Comparison of ENCODE assay signal across 28 cellular contexts in the genomic region with DNA sequence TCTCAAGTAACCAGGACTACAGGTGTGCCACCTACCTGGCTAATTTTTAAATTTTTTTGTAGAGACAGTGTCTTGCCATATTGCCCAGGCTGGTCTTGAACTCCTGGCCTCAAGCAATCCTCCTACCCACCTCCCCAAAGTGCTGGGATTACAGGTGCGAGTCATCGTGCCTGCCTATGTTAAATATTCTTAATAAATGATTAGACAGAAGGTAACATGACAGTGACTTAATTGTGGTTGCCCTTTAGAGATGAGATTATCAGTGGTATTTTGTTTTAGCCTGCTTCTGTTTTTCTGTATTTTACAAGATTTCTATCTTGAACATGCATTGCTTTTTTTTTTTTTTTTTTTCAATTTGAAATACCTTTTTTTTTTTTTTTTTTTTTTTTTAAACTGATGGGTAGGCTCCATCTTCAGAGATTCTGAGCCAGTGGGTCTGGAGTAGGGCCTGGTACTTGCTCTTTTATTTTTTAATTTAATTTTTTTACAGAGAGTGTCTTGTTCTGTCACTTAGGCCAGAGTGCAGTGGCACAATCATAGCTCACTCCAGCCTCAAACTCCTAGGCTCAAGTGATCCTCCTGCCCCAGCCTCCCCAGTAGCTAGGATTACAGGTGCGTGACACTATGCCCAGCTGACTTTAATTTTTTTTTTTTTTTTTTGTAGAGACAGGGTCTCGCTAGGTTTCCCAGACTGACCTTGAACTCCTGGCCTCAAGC.
DNase-seq lines count a peak whose midpoint lies in the region; ATAC-seq, FAIRE-seq and TF ChIP-seq lines count a peak whose summit lies in the region.
"Had no signal": no experiment of that assay in that cellular context is flagged by ENCODE, and none has a peak within 500 bp of the region (broad histone marks: within the 10 kb centered on the region; RNA-seq: fewer than 3 reads in every experiment).

No MANE protein-coding gene starts in this region.

- no peaks in the 10 kb centered on the region for H3K9me1 ChIP-seq in keratinocyte (ENCODE audit: control insufficient read depth, extremely low read depth, insufficient read depth, low read length)

- CTCF ChIA-PET in activated CD4-positive, alpha-beta memory T cell treated with anti-CD3 and anti-CD28 coated beads, Interleukin-2, amount 10 ng/mL, durations not matched to agents 7 days and 5 days (lab: Charles Lee): interaction anchor here (0.7 to 1.6 kb wide), 3 partner anchors 10 to 59 kb away, joined by 3 to 7 read pairs (median 3); no protein-coding TSS in a partner anchor
- CTCF ChIA-PET in PC-3 (lab: Charles Lee): interaction anchor here (0.8 kb wide), 1 partner anchor 157 kb away, joined by 3 read pairs; no protein-coding TSS in a partner anchor

- no peaks in the 10 kb centered on the region for H3K27me3 ChIP-seq in keratinocyte (ENCODE audit: control insufficient read depth, extremely low read depth, insufficient read depth, low read length)
- no peaks in the 10 kb centered on the region for H3K27me3 ChIP-seq in PC-3 (ENCODE audit: low read length)
- H3K27me3 ChIP-seq: thyroid gland had no signal

- H3K9me3 Mint-ChIP-seq in stimulated activated naive CD8-positive, alpha-beta T cell treated with anti-CD3 and anti-CD28 coated beads, Interleukin-15, Interleukin-2, amounts not matched to agents 100 ng/mL and 50 ng/mL, for 24 hours: no peaks in the 10 kb centered on the region
- no peaks in the 10 kb centered on the region for H3K9me3 Mint-ChIP-seq in activated CD4-positive, alpha-beta memory T cell treated with anti-CD3 and anti-CD28 coated beads, Interleukin-2, amount 10 ng/mL, durations not matched to agents 7 days and 5 days
- H3K9me3 Mint-ChIP-seq: activated naive CD4-positive, alpha-beta T cell treated with anti-CD3 and anti-CD28 coated beads for 36 hours; H9; nephron had no signal

- H3K4me3 ChIP-seq in keratinocyte (ENCODE audit: control insufficient read depth in 2 of 3, extremely low read depth in 1 of 3, insufficient read depth in 2 of 3, low read depth in 1 of 3, low read length in 3 of 3): no peak overlapping the region
- H3K4me3 ChIP-seq in PC-3 (ENCODE audit: low read length): no peak overlapping the region
- H3K4me3 ChIP-seq: thyroid gland had no signal

- H4K20me1 ChIP-seq in keratinocyte (ENCODE audit: control insufficient read depth, extremely low read depth, insufficient read depth, low read length): no peaks in the 10 kb centered on the region
- H4K20me1 ChIP-seq in PC-3 (ENCODE audit: low read length): no peaks in the 10 kb centered on the region

- H3K36me3 ChIP-seq in keratinocyte (ENCODE audit: control insufficient read depth in 2 of 2, extremely low read depth in 1 of 2, insufficient read depth in 2 of 2, low read length in 2 of 2): no peaks in the 10 kb centered on the region
- H3K36me3 ChIP-seq in PC-3 (ENCODE audit: low read depth, low read length): no peaks in the 10 kb centered on the region
- H3K36me3 ChIP-seq: thyroid gland, WERI-Rb-1 had no signal

- DNase-seq in stimulated activated naive CD8-positive, alpha-beta T cell treated with anti-CD3 and anti-CD28 coated beads, Interleukin-15, Interleukin-2, amounts not matched to agents 100 U/mL and 50 U/mL, for 24 hours: no peak
- no peak for DNase-seq in activated CD4-positive, alpha-beta memory T cell treated with anti-CD3 and anti-CD28 coated beads, Interleukin-2, amount 10 ng/mL, durations not matched to agents 7 days and 5 days
- DNase-seq in keratinocyte (ENCODE audit: low read depth, low spot score) (no peak), PC-3 (no peak), NCI-H82 treated with DMSO at 0.1 percent for 48 hours (lab: John Stamatoyannopoulos, UW; ENCODE audit: unreplicated experiment) (no peak), omental fat pad (ENCODE audit: low spot score) (no peak)
- DNase-seq: activated CD4-positive, alpha-beta T cell treated with anti-CD3 and anti-CD28 coated beads for 4 hours; activated CD8-positive, alpha-beta memory T cell treated with anti-CD3 and anti-CD28 coated beads for 24 hours; activated naive CD4-positive, alpha-beta T cell treated with anti-CD3 and anti-CD28 coated beads for 36 hours; activated T-cell treated with anti-CD3 and anti-CD28 coated beads, Interleukin-2, amount 50 U/mL, for 48 hours; Caco-2; H9; hippocampal formation; left colon; NCI-H1417 treated with DMSO at 0.1 percent for 48 hours; NCI-H2081; NCI-H2227 treated with DMSO at 0.1 percent for 48 hours; NCI-H526 treated with DMSO at 0.1 percent for 48 hours; SIG-M5; stimulated activated naive CD4-positive, alpha-beta T cell; T1000; thyroid gland; WERI-Rb-1 had no signal

- no TSS peak for BruUV-seq in PC-3 (replicated peaks; lab: Mats Ljungman, UMichigan)

- TF ChIP-seq CTCF in keratinocyte (optimal IDR thresholded peaks at IDR 0.05 in 1 of 3, IDR thresholded peaks at IDR 0.05 in 1 of 3, conservative IDR thresholded peaks at IDR 0.05 in 1 of 3; ENCODE audit: extremely low read depth in 1 of 3, insufficient read depth in 2 of 3, low read length in 3 of 3) (no peak), PC-3 (conservative IDR thresholded peaks at IDR 0.05; ENCODE audit: low read depth, low read length) (no peak), omental fat pad (IDR thresholded peaks at IDR 0.05) (no peak)

- intact Hi-C loops in PC-3 (cut with micrococcal nuclease): loop anchor here (10.0 kb wide), 1 partner anchor 119 kb away; a partner anchor contains a TSS

- H3K4me1 ChIP-seq in keratinocyte (ENCODE audit: control insufficient read depth, extremely low read depth, insufficient read depth, low read length) (peaks cover 41% of the 10 kb centered on the region), PC-3 (ENCODE audit: insufficient read depth, low read length) (peaks cover 32% of the 10 kb centered on the region)

- H3K4me2 ChIP-seq in keratinocyte (ENCODE audit: control insufficient read depth, extremely low read depth, insufficient read depth, low read depth, low read length): no peak overlapping the region
- H3K4me2 ChIP-seq in PC-3 (ENCODE audit: low read length): no peak overlapping the region

- H3K27ac Mint-ChIP-seq in stimulated activated naive CD8-positive, alpha-beta T cell treated with anti-CD3 and anti-CD28 coated beads, Interleukin-15, Interleukin-2, amounts not matched to agents 100 ng/mL and 50 ng/mL, for 24 hours: peak overlapping the region; percentile 42
- peak overlapping the region; percentile 33 for H3K27ac Mint-ChIP-seq in activated CD4-positive, alpha-beta memory T cell treated with anti-CD3 and anti-CD28 coated beads, Interleukin-2, amount 10 ng/mL, durations not matched to agents 7 days and 5 days
- H3K27ac Mint-ChIP-seq: activated naive CD4-positive, alpha-beta T cell treated with anti-CD3 and anti-CD28 coated beads for 36 hours had no signal

- POLR2A ChIA-PET in activated CD4-positive, alpha-beta memory T cell treated with anti-CD3 and anti-CD28 coated beads, Interleukin-2, amount 10 ng/mL, durations not matched to agents 7 days and 5 days (lab: Charles Lee): interaction anchor here (0.8 to 18.9 kb wide), 11 partner anchors 11 to 89 kb away, joined by 3 to 380 read pairs (median 4); a partner anchor contains a TSS
- POLR2A ChIA-PET in PC-3 (lab: Charles Lee; ENCODE audit: unreplicated experiment): interaction anchor here (0.5 kb wide), 1 partner anchor 41 kb away, joined by 4 read pairs; no protein-coding TSS in a partner anchor

- H2AFZ ChIP-seq in keratinocyte (ENCODE audit: control insufficient read depth, low read length) (no peak overlapping the region), PC-3 (ENCODE audit: low read length) (no peak overlapping the region)

- peaks cover 59% of the 10 kb centered on the region for H3K4me1 Mint-ChIP-seq in stimulated activated naive CD8-positive, alpha-beta T cell treated with anti-CD3 and anti-CD28 coated beads, Interleukin-15, Interleukin-2, amounts not matched to agents 100 ng/mL and 50 ng/mL, for 24 hours (ENCODE audit: low read depth)
- peaks cover 73% of the 10 kb centered on the region for H3K4me1 Mint-ChIP-seq in activated CD4-positive, alpha-beta memory T cell treated with anti-CD3 and anti-CD28 coated beads, Interleukin-2, amount 10 ng/mL, durations not matched to agents 7 days and 5 days

- H3K9ac ChIP-seq in keratinocyte (ENCODE audit: control insufficient read depth, extremely low read depth, insufficient read depth, low read length): no peak overlapping the region
- no peak overlapping the region for H3K9ac ChIP-seq in PC-3 (ENCODE audit: low read length)

- H3K79me2 ChIP-seq in keratinocyte (ENCODE audit: control insufficient read depth, insufficient read depth, low read length) (no peaks in the 10 kb centered on the region), PC-3 (ENCODE audit: low read length) (no peaks in the 10 kb centered on the region)

- ATAC-seq in stimulated activated naive CD8-positive, alpha-beta T cell treated with anti-CD3 and anti-CD28 coated beads, Interleukin-15, Interleukin-2, amounts not matched to agents 100 U/mL and 50 U/mL, for 24 hours: no peak
- ATAC-seq in PC-3 (no peak), omental fat pad (ENCODE audit: low FRiP score) (no peak), GM19351 (IDR thresholded peaks at IDR 0.05; ENCODE audit: unreplicated experiment) (no peak)
- ATAC-seq: left colon, Panc1 had no signal

- FAIRE-seq in keratinocyte (lab: Jason Lieb, UNC): no peak
- FAIRE-seq: bronchial epithelial cell had no signal

- H3K4me3 Mint-ChIP-seq in stimulated activated naive CD8-positive, alpha-beta T cell treated with anti-CD3 and anti-CD28 coated beads, Interleukin-15, Interleukin-2, amounts not matched to agents 100 ng/mL and 50 ng/mL, for 24 hours: no peak overlapping the region
- no peak overlapping the region for H3K4me3 Mint-ChIP-seq in activated CD4-positive, alpha-beta memory T cell treated with anti-CD3 and anti-CD28 coated beads, Interleukin-2, amount 10 ng/mL, durations not matched to agents 7 days and 5 days
- H3K4me3 Mint-ChIP-seq: activated naive CD4-positive, alpha-beta T cell treated with anti-CD3 and anti-CD28 coated beads for 36 hours; H9; nephron had no signal

- peak overlapping the region; percentile 75 for H3K27ac ChIP-seq in keratinocyte (ENCODE audit: control insufficient read depth, insufficient read depth, low read length)
- no peak overlapping the region for H3K27ac ChIP-seq in PC-3 (ENCODE audit: low read length)
- H3K27ac ChIP-seq: WERI-Rb-1 had no signal

- no peaks in the 10 kb centered on the region for H3K9me3 ChIP-seq in keratinocyte (ENCODE audit: control insufficient read depth, low read depth, low read length)
- H3K9me3 ChIP-seq in PC-3 (ENCODE audit: low read length): no peaks in the 10 kb centered on the region
- H3K9me3 ChIP-seq: Caco-2, thyroid gland had no signal

- dilution Hi-C loops in keratinocyte (cut with MboI; ENCODE audit: extremely low pct_ligation_motif_present, low sequenced_read_pairs): no loop called here

- H3K9me2 ChIP-seq in PC-3 (replicated peaks; ENCODE audit: low read length): no peaks in the 10 kb centered on the region

- peaks cover 6% of the 10 kb centered on the region for H3K36me3 Mint-ChIP-seq in stimulated activated naive CD8-positive, alpha-beta T cell treated with anti-CD3 and anti-CD28 coated beads, Interleukin-15, Interleukin-2, amounts not matched to agents 100 ng/mL and 50 ng/mL, for 24 hours (ENCODE audit: low read depth)
- H3K36me3 Mint-ChIP-seq in activated CD4-positive, alpha-beta memory T cell treated with anti-CD3 and anti-CD28 coated beads, Interleukin-2, amount 10 ng/mL, durations not matched to agents 7 days and 5 days (ENCODE audit: low read depth): peaks cover 29% of the 10 kb centered on the region

- H3K27me3 Mint-ChIP-seq in stimulated activated naive CD8-positive, alpha-beta T cell treated with anti-CD3 and anti-CD28 coated beads, Interleukin-15, Interleukin-2, amounts not matched to agents 100 ng/mL and 50 ng/mL, for 24 hours: no peaks in the 10 kb centered on the region
- H3K27me3 Mint-ChIP-seq in activated CD4-positive, alpha-beta memory T cell treated with anti-CD3 and anti-CD28 coated beads, Interleukin-2, amount 10 ng/mL, durations not matched to agents 7 days and 5 days: no peaks in the 10 kb centered on the region

- H3F3A ChIP-seq in PC-3 (ENCODE audit: low read length, unreplicated experiment): no peaks in the 10 kb centered on the region
